8 cellular contexts compared by ENCODE assay signal in genomic region chr22:37674248-37674647, GRCh38. TPM values are rescaled to one million over a fixed set of nuclear protein-coding genes. Genes with fewer than 3 reads are reported as not detected.
A peak's percentile ranks its signal among the peaks of the same experiment; 100 is the strongest.
DNase-seq lines count a peak whose midpoint lies in the region; ATAC-seq, FAIRE-seq and TF ChIP-seq lines count a peak whose summit lies in the region.

No MANE protein-coding gene starts in this region.

- H3K27ac ChIP-seq in hepatocyte (peak overlapping the region; percentile 88), stomach (peak overlapping the region; percentile 52 to 94 (median 94))

- ATAC-seq in activated CD8-positive, alpha-beta T cell treated with anti-CD3 and anti-CD28 coated beads for 36 hours, result no peak
- ATAC-seq in GM21723 (IDR thresholded peaks at IDR 0.05; ENCODE audit: unreplicated experiment), result no peak

- H3K36me3 Mint-ChIP-seq in T-helper 2 cell treated with Interferon-gamma antibody and Interleukin-4, amounts not matched to agents 5 μg/mL and 100 μg/mL, for 36 hours (ENCODE audit: low read depth), result peaks cover 15% of the 10 kb centered on the region
- peaks cover 6% of the 10 kb centered on the region for H3K36me3 Mint-ChIP-seq in activated CD8-positive, alpha-beta T cell treated with anti-CD3 and anti-CD28 coated beads for 36 hours (ENCODE audit: low read depth)

- no peak overlapping the region for H2AFZ ChIP-seq in hepatocyte

- TF ChIP-seq CTCF in activated CD8-positive, alpha-beta T cell treated with anti-CD3 and anti-CD28 coated beads for 36 hours (IDR thresholded peaks at IDR 0.05), result no peak
- TF ChIP-seq CTCF in hepatocyte (IDR thresholded peaks at IDR 0.05; ENCODE audit: poor library complexity), result no peak
- TF ChIP-seq CTCF in stomach (IDR thresholded peaks at IDR 0.05), result no peak

- H3K27me3 ChIP-seq in hepatocyte (no peaks in the 10 kb centered on the region), stomach (no peaks in the 10 kb centered on the region)

- no peak for TF ChIP-seq POLR2A in stomach (IDR thresholded peaks at IDR 0.05)

- peak overlapping the region; percentile 70 for H3K4me2 ChIP-seq in hepatocyte

- no peak for FAIRE-seq in urothelium cell line (lab: Jason Lieb, UNC)

- peak overlapping the region; percentile 98 for H3K4me3 Mint-ChIP-seq in T-helper 2 cell treated with Interferon-gamma antibody and Interleukin-4, amounts not matched to agents 5 μg/mL and 100 μg/mL, for 36 hours
- peak overlapping the region; percentile 8 for H3K4me3 Mint-ChIP-seq in activated CD8-positive, alpha-beta T cell treated with anti-CD3 and anti-CD28 coated beads for 36 hours

- 97% methylated on average over 12 of the region's 12 CpGs for WGBS in hepatocyte (ENCODE audit: low lambda C conversion rate, missing lambda C conversion rate)
- 75 to 86% (median 81%) methylated on average over 12 of the region's 12 CpGs for WGBS in stomach, 5 donors

- H3K9me2 ChIP-seq in hepatocyte (replicated peaks; ENCODE audit: insufficient read depth), result no peaks in the 10 kb centered on the region

- CTCF ChIA-PET in activated CD8-positive, alpha-beta T cell treated with anti-CD3 and anti-CD28 coated beads for 36 hours (lab: Charles Lee), result interaction anchor here (1.4 to 68.1 kb wide), 4 partner anchors 13 to 82 kb away, joined by 4 to 1770 read pairs (median 5); partner anchors contain the start of genes GGA1, PDXP and SH3BP1

- H3K4me3 ChIP-seq in hepatocyte (no peak overlapping the region), stomach (no peak overlapping the region)

- no peaks in the 10 kb centered on the region for H3K36me3 ChIP-seq in hepatocyte (replicated peaks; ENCODE audit: insufficient read depth, low read depth)
- peaks cover under 1 to 12% (median 3%) of the 10 kb centered on the region in 4 donors for H3K36me3 ChIP-seq in stomach

- H3K9me3 Mint-ChIP-seq in T-helper 2 cell treated with Interferon-gamma antibody and Interleukin-4, amounts not matched to agents 5 μg/mL and 100 μg/mL, for 36 hours, result no peaks in the 10 kb centered on the region
- no peaks in the 10 kb centered on the region for H3K9me3 Mint-ChIP-seq in activated CD8-positive, alpha-beta T cell treated with anti-CD3 and anti-CD28 coated beads for 36 hours

- peak overlapping the region; percentile 84 for H3K27ac Mint-ChIP-seq in T-helper 2 cell treated with Interferon-gamma antibody and Interleukin-4, amounts not matched to agents 5 μg/mL and 100 μg/mL, for 36 hours
- H3K27ac Mint-ChIP-seq in activated CD8-positive, alpha-beta T cell treated with anti-CD3 and anti-CD28 coated beads for 36 hours, result peak overlapping the region; percentile 55

- H3K4me1 ChIP-seq in hepatocyte (ENCODE audit: insufficient read depth), result peaks cover 10% of the 10 kb centered on the region
- peaks cover 31 to 73% (median 59%) of the 10 kb centered on the region in 4 donors for H3K4me1 ChIP-seq in stomach

- no peak for DNase-seq in T-helper 2 cell treated with Interferon-gamma antibody and Interleukin-4, amounts not matched to agents 5 μg/mL and 100 μg/mL, for 36 hours (ENCODE audit: low spot score)
- no peak for DNase-seq in T-helper 2 cell
- no peak for DNase-seq in activated CD8-positive, alpha-beta T cell treated with anti-CD3 and anti-CD28 coated beads for 36 hours
- DNase-seq in hepatocyte (ENCODE audit: low spot score), result no peak
- DNase-seq in stomach, result no peak
- no peak for DNase-seq in urothelium cell line (ENCODE audit: low spot score)
- no peak for DNase-seq in SHP77 treated with DMSO at 0.1 percent for 48 hours (lab: John Stamatoyannopoulos, UW)

- H3K27me3 Mint-ChIP-seq in T-helper 2 cell treated with Interferon-gamma antibody and Interleukin-4, amounts not matched to agents 5 μg/mL and 100 μg/mL, for 36 hours (ENCODE audit: low read depth), result no peaks in the 10 kb centered on the region
- H3K27me3 Mint-ChIP-seq in activated CD8-positive, alpha-beta T cell treated with anti-CD3 and anti-CD28 coated beads for 36 hours, result no peaks in the 10 kb centered on the region

- H3K79me2 ChIP-seq in hepatocyte, result peaks cover 12% of the 10 kb centered on the region

- no peak for TF ChIP-seq EP300 in stomach (IDR thresholded peaks at IDR 0.05)

- POLR2A ChIA-PET in activated CD8-positive, alpha-beta T cell treated with anti-CD3 and anti-CD28 coated beads for 36 hours (lab: Charles Lee), result interaction anchor here (0.6 to 8.2 kb wide), 7 partner anchors 13 to 192 kb away, joined by 3 to 49 read pairs (median 5); partner anchors contain the start of genes GGA1, NOL12, PDXP and SH3BP1

- peaks cover 40% of the 10 kb centered on the region for H3K4me1 Mint-ChIP-seq in T-helper 2 cell treated with Interferon-gamma antibody and Interleukin-4, amounts not matched to agents 5 μg/mL and 100 μg/mL, for 36 hours (ENCODE audit: low read depth)
- H3K4me1 Mint-ChIP-seq in activated CD8-positive, alpha-beta T cell treated with anti-CD3 and anti-CD28 coated beads for 36 hours (ENCODE audit: low read depth), result peaks cover 66% of the 10 kb centered on the region

- peaks cover 12% of the 10 kb centered on the region for H4K20me1 ChIP-seq in hepatocyte (ENCODE audit: insufficient read depth, poor library complexity, severe bottlenecking)

- intact Hi-C loops in activated CD8-positive, alpha-beta T cell treated with anti-CD3 and anti-CD28 coated beads for 36 hours (cut with micrococcal nuclease), result no loop called here
- intact Hi-C loops in stomach (cut with DNase I; ENCODE audit: low total_unique reads), result no loop called here

- H3K9me3 ChIP-seq in hepatocyte (ENCODE audit: low read depth) (no peaks in the 10 kb centered on the region), stomach (no peaks in the 10 kb centered on the region)

RNA-seq across cellular contexts. Expression of gene LGALS1, which starts 1.2 kb away (rescaled TPM):
- total RNA-seq in activated CD8-positive, alpha-beta T cell treated with anti-CD3 and anti-CD28 coated beads for 36 hours, result 100 to 1,000 TPM; 247 to 261 TPM
- 780 and 875 TPM in 2 replicates for total RNA-seq in hepatocyte
- polyA plus RNA-seq in hepatocyte, result 565 and 568 TPM in 2 replicates
- total RNA-seq in stomach, result 100 to 1,000 TPM; 235 to 490 (median 312) TPM
- 1,000 to 10,000 TPM in 1 of 3 donors, 100 to 1,000 TPM in 2; 596 to 1,435 (median 703) TPM for polyA plus RNA-seq in stomach

RNA-seq across cellular contexts. Expression of gene NOL12, which starts 11.9 kb away (rescaled TPM):
- total RNA-seq in activated CD8-positive, alpha-beta T cell treated with anti-CD3 and anti-CD28 coated beads for 36 hours, result 10 to 100 TPM; 36.8 to 38.8 TPM
- 11.4 and 22.6 TPM in 2 replicates for total RNA-seq in hepatocyte
- 27.6 and 31.9 TPM in 2 replicates for polyA plus RNA-seq in hepatocyte
- 10 to 100 TPM in 4 of 5 donors, 1 to 10 TPM in 1; 9.3 to 64.6 (median 41.5) TPM for total RNA-seq in stomach
- polyA plus RNA-seq in stomach, result 10 to 100 TPM; 26.6 to 35.4 (median 35.2) TPM

RNA-seq across cellular contexts. Expression of gene PDXP, which starts 15.7 kb away (rescaled TPM):
- total RNA-seq in activated CD8-positive, alpha-beta T cell treated with anti-CD3 and anti-CD28 coated beads for 36 hours, result 10 to 100 TPM; 51.3 to 51.5 TPM
- total RNA-seq in hepatocyte (15.0 and 18.3 TPM in 2 replicates), stomach (10 to 100 TPM in 1 of 5 donors, 1 to 10 TPM in 4; 2.9 to 72.1 (median 5.4) TPM)
- polyA plus RNA-seq in hepatocyte (25.0 and 27.6 TPM in 2 replicates), stomach (10 to 100 TPM in 1 of 3 donors, 1 to 10 TPM in 2; 6.4 to 11.8 (median 8.1) TPM)

RNA-seq across cellular contexts. Expression of gene TRIOBP, which starts 22.6 kb away (rescaled TPM):
- 10 to 100 TPM; 17.8 to 20.7 TPM for total RNA-seq in activated CD8-positive, alpha-beta T cell treated with anti-CD3 and anti-CD28 coated beads for 36 hours
- total RNA-seq in hepatocyte (51.2 and 57.2 TPM in 2 replicates), stomach (100 to 1,000 TPM in 2 of 5 donors, 10 to 100 TPM in 3; 70.0 to 355 (median 90.6) TPM)
- polyA plus RNA-seq in hepatocyte (96.1 and 97.4 TPM in 2 replicates), stomach (10 to 100 TPM; 30.6 to 87.8 (median 70.2) TPM)

RNA-seq across cellular contexts. Expression of gene SH3BP1, which starts 34.8 kb away (rescaled TPM):
- 100 to 1,000 TPM; 122 to 128 TPM for total RNA-seq in activated CD8-positive, alpha-beta T cell treated with anti-CD3 and anti-CD28 coated beads for 36 hours
- total RNA-seq in hepatocyte (6.4 and 14.0 TPM in 2 replicates), stomach (100 to 1,000 TPM in 1 of 5 donors, 10 to 100 TPM in 1, 1 to 10 TPM in 2, not detected in 1; 1.6 to 135 (median 7.3) TPM)
- polyA plus RNA-seq in hepatocyte (12.3 and 21.6 TPM in 2 replicates), stomach (10 to 100 TPM in 1 of 3 donors, 1 to 10 TPM in 2; 8.7 to 12.8 (median 9.5) TPM)
